In the genomic region with DNA sequence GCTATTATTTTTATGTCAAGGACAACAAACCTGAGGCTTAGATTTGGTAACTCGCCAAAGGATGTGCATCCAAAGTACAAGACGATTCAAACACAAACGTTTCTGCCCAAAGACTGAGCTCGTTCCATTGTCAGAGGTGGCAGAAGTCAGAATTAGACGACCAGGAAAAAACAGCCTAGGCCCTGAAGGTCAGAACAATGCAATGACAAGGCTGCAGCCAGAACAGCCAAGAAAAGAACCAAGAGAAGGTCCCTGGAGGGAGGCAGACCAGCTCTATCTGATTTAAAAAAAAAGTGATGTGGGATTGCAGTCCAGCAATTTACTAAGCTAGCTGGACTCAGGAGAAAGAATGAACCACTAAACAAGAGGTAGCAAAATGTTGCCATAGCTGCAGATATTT, we compare ENCODE assay signal across 2 cellular contexts.
TF ChIP-seq lines count a peak whose summit lies in the region.

No MANE protein-coding gene starts in this region.

TF ChIP-seq in HEK293, 187 proteins besides CTCF, POLR2A, EP300 and RAD21:
- TF ChIP-seq, protein P1, sequence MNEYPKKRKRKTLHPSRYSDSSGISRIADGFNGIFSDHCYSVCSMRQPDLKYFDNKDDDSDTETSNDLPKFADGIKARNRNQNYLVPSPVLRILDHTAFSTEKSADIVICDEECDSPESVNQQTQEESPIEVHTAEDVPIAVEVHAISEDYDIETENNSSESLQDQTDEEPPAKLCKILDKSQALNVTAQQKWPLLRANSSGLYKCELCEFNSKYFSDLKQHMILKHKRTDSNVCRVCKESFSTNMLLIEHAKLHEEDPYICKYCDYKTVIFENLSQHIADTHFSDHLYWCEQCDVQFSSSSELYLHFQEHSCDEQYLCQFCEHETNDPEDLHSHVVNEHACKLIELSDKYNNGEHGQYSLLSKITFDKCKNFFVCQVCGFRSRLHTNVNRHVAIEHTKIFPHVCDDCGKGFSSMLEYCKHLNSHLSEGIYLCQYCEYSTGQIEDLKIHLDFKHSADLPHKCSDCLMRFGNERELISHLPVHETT (tag by site-specific recombination; IDR thresholded peaks at IDR 0.05) = no peak
- TF ChIP-seq ZNF600 (tag by site-specific recombination; IDR thresholded peaks at IDR 0.05) (peak; percentile 76), OSR2 (tag by site-specific recombination; IDR thresholded peaks at IDR 0.05) (no peak), GLIS2 (tag by site-specific recombination; IDR thresholded peaks at IDR 0.05) (no peak), ZNF664 (tag by site-specific recombination; IDR thresholded peaks at IDR 0.05) (0 out of 2 replicates have a peak, but pooled peaks have one; percentile 27), ZBTB17 (tag by site-specific recombination; IDR thresholded peaks at IDR 0.05) (0 out of 2 replicates have a peak, but pooled peaks have one; percentile 10), KLF7 (tag by site-specific recombination; IDR thresholded peaks at IDR 0.05; ENCODE audit: borderline replicate concordance) (no peak)
- TF ChIP-seq, protein P2, sequence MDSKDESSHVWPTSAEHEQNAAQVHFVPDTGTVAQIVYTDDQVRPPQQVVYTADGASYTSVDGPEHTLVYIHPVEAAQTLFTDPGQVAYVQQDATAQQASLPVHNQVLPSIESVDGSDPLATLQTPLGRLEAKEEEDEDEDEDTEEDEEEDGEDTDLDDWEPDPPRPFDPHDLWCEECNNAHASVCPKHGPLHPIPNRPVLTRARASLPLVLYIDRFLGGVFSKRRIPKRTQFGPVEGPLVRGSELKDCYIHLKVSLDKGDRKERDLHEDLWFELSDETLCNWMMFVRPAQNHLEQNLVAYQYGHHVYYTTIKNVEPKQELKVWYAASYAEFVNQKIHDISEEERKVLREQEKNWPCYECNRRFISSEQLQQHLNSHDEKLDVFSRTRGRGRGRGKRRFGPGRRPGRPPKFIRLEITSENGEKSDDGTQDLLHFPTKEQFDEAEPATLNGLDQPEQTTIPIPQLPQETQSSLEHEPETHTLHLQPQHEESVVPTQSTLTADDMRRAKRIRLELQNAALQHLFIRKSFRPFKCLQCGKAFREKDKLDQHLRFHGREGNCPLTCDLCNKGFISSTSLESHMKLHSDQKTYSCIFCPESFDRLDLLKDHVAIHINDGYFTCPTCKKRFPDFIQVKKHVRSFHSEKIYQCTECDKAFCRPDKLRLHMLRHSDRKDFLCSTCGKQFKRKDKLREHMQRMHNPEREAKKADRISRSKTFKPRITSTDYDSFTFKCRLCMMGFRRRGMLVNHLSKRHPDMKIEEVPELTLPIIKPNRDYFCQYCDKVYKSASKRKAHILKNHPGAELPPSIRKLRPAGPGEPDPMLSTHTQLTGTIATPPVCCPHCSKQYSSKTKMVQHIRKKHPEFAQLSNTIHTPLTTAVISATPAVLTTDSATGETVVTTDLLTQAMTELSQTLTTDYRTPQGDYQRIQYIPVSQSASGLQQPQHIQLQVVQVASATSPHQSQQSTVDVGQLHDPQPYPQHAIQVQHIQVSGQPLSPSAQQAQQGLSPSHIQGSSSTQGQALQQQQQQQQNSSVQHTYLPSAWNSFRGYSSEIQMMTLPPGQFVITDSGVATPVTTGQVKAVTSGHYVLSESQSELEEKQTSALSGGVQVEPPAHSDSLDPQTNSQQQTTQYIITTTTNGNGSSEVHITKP (tag by site-specific recombination; IDR thresholded peaks at IDR 0.05) = peak; percentile 32; the same call in 1 of the 2 replicates
TF ChIP-seq in HEK293: peak in this region for 4.

TF ChIP-seq in K562, 482 proteins besides CTCF, POLR2A, EP300 and RAD21:
- TF ChIP-seq ZNF146 (CRISPR knock-in tag; IDR thresholded peaks at IDR 0.05; ENCODE audit: unreplicated experiment) = no peak
- TF ChIP-seq ZNF384 (IDR thresholded peaks at IDR 0.05; ENCODE audit: low read depth, low read length) = peak; percentile 70; the same call in 1 of the 2 replicates
